Comparison of ENCODE assay signal across 8 cellular contexts in genomic region chr2:230668939-230669303, GRCh38. TPM values are rescaled to one million over a fixed set of nuclear protein-coding genes. Genes with fewer than 3 reads are reported as not detected.
DNase-seq lines count a peak whose midpoint lies in the region; ATAC-seq and TF ChIP-seq lines count a peak whose summit lies in the region.

No MANE protein-coding gene starts in this region.

- in situ Hi-C loops in G401 (cut with HindIII; ENCODE audit: low sequenced_read_pairs) = no loop called here

- no peaks in the 10 kb centered on the region for H3K27me3 ChIP-seq in heart left ventricle

- H3K9me3 ChIP-seq in heart left ventricle = no peaks in the 10 kb centered on the region

- no peak overlapping the region for H3K4me3 ChIP-seq in heart left ventricle

- DNase-seq in heart left ventricle = no peak
- DNase-seq in RKO (ENCODE audit: low spot score) = no peak
- DNase-seq in stimulated activated CD4-positive, alpha-beta T cell treated with anti-CD3 and anti-CD28 coated beads, Interleukin-1b, Interleukin-23, amount 100 ng/mL, for 48 hours = no peak
- DNase-seq in G401 (ENCODE audit: low spot score) = no peak
- DNase-seq in NCI-H1694 treated with DMSO at 0.1 percent for 48 hours (lab: John Stamatoyannopoulos, UW) = no peak

- peak overlapping the region in 10 of 12 donors; percentile 23 to 92 (median 53) for H3K27ac ChIP-seq in heart left ventricle

- intact Hi-C loops in heart left ventricle (cut with DNase I) = no loop called here

- ATAC-seq in GM18499 (IDR thresholded peaks at IDR 0.05; ENCODE audit: insufficient read depth, unreplicated experiment) (peak; percentile 10), GM21528 (IDR thresholded peaks at IDR 0.05; ENCODE audit: low FRiP score, unreplicated experiment) (peak; percentile 43), HG03565 (IDR thresholded peaks at IDR 0.05; ENCODE audit: unreplicated experiment) (peak; percentile 22), heart left ventricle (peak in 3 of 4 donors; percentile 1 to 11 (median 3))

- no peak for TF ChIP-seq POLR2A in heart left ventricle (IDR thresholded peaks at IDR 0.05)

- no peak for TF ChIP-seq CTCF in heart left ventricle (IDR thresholded peaks at IDR 0.05)

- peaks cover 0 to 60% (median under 1%) of the 10 kb centered on the region in 12 donors for H3K4me1 ChIP-seq in heart left ventricle

- no peaks in the 10 kb centered on the region for H3K36me3 ChIP-seq in heart left ventricle

- 60 to 76% (median 70%) methylated on average over 2 of the region's 2 CpGs for WGBS in heart left ventricle, 4 donors

RNA-seq across cellular contexts. Expression of gene CAB39, which starts 43.7 kb away (rescaled TPM):
- total RNA-seq in heart left ventricle = 10 to 100 TPM; 64.3 to 99.2 (median 84.8) TPM
- 10 to 100 TPM; 28.6 to 48.7 TPM for polyA plus RNA-seq in heart left ventricle
- 27.7 and 28.1 TPM in 2 replicates for total RNA-seq in G401 (2014; rRNA removed; shearing (Covaris generic))
